ENCODE assay signal across 16 cellular contexts in genomic region chr2:16639431-16639830, GRCh38. TPM values are rescaled to one million over a fixed set of nuclear protein-coding genes. Genes with fewer than 3 reads are reported as not detected.
DNase-seq lines count a peak whose midpoint lies in the region; ATAC-seq and TF ChIP-seq lines count a peak whose summit lies in the region.
"Had no signal": no experiment of that assay in that cellular context is flagged by ENCODE, and none has a peak within 500 bp of the region (broad histone marks: within the 10 kb centered on the region; RNA-seq: fewer than 3 reads in every experiment).

No MANE protein-coding gene starts in this region.

- no peaks in the 10 kb centered on the region for H3K79me1 ChIP-seq in neuronal stem cell (ENCODE audit: low read depth, low read length)

- no peak overlapping the region for H3K27ac Mint-ChIP-seq in chondrocyte (ENCODE audit: unreplicated experiment)
- no peak overlapping the region for H3K27ac Mint-ChIP-seq in activated CD8-positive, alpha-beta T cell treated with anti-CD3 and anti-CD28 coated beads for 36 hours
- H3K27ac Mint-ChIP-seq: activated T-helper 2 cell treated with anti-CD3 and anti-CD28 coated beads, Interferon-gamma antibody, Interleukin-2, Interleukin-4, amounts not matched to agents 10 μg/mL and 5 μg/mL and 100 μg/mL, durations not matched to agents 14 hours and 24 hours and 36 hours had no signal

- H3K9me3 Mint-ChIP-seq in chondrocyte (ENCODE audit: low read depth) = no peaks in the 10 kb centered on the region
- no peaks in the 10 kb centered on the region for H3K9me3 Mint-ChIP-seq in activated CD8-positive, alpha-beta T cell treated with anti-CD3 and anti-CD28 coated beads for 36 hours

- no peak overlapping the region for H2BK12ac ChIP-seq in neuronal stem cell (ENCODE audit: low read length)

- H3K4me2 ChIP-seq in neuronal stem cell (ENCODE audit: insufficient read depth, low read length, poor library complexity, severe bottlenecking) = no peak overlapping the region

- no peak overlapping the region for H3K27ac ChIP-seq in neuronal stem cell (replicated peaks; ENCODE audit: low read length)
- H3K27ac ChIP-seq: tibial nerve had no signal

- no peak overlapping the region for H3K4ac ChIP-seq in neuronal stem cell (ENCODE audit: low read length)

- H3K14ac ChIP-seq in neuronal stem cell (ENCODE audit: low read length) = no peak overlapping the region

- CTCF ChIA-PET in activated CD8-positive, alpha-beta T cell treated with anti-CD3 and anti-CD28 coated beads for 36 hours (lab: Charles Lee) = interaction anchor here (0.8 to 1.4 kb wide), 2 partner anchors 15 to 22 kb away, joined by 3 read pairs; no protein-coding TSS in a partner anchor

- H4K8ac ChIP-seq in neuronal stem cell (ENCODE audit: low read depth, low read length) = no peak overlapping the region

- intact Hi-C loops in sciatic nerve (cut with DNase I) = no loop called here
- intact Hi-C loops in activated CD8-positive, alpha-beta T cell treated with anti-CD3 and anti-CD28 coated beads for 36 hours (cut with micrococcal nuclease) = no loop called here

- H2BK15ac ChIP-seq in neuronal stem cell (ENCODE audit: low read length) = no peak overlapping the region

- H3K18ac ChIP-seq in neuronal stem cell (ENCODE audit: low read length) = no peak overlapping the region

- H3K9ac ChIP-seq in neuronal stem cell (ENCODE audit: low read depth, low read length, poor library complexity) = no peak overlapping the region

- H3K9me3 ChIP-seq in neuronal stem cell (replicated peaks in 1 of 2; ENCODE audit: control insufficient read depth in 2 of 2, insufficient read depth in 1 of 2, low read depth in 1 of 2, low read length in 2 of 2) = peaks cover 0 to 5% of the 10 kb centered on the region in 2 donors
- H3K9me3 ChIP-seq: tibial nerve had no signal

- H3K4me1 Mint-ChIP-seq in chondrocyte (ENCODE audit: low read depth) = peaks cover 10% of the 10 kb centered on the region
- peaks cover 15% of the 10 kb centered on the region for H3K4me1 Mint-ChIP-seq in activated CD8-positive, alpha-beta T cell treated with anti-CD3 and anti-CD28 coated beads for 36 hours (ENCODE audit: low read depth)

- no peaks in the 10 kb centered on the region for H3K36me3 Mint-ChIP-seq in chondrocyte (ENCODE audit: low read depth)
- H3K36me3 Mint-ChIP-seq in activated CD8-positive, alpha-beta T cell treated with anti-CD3 and anti-CD28 coated beads for 36 hours (ENCODE audit: low read depth) = no peaks in the 10 kb centered on the region

- H3K4me3 Mint-ChIP-seq in chondrocyte (ENCODE audit: unreplicated experiment) = no peak overlapping the region
- no peak overlapping the region for H3K4me3 Mint-ChIP-seq in activated CD8-positive, alpha-beta T cell treated with anti-CD3 and anti-CD28 coated beads for 36 hours

- H3K4me3 ChIP-seq in LNCaP clone FGC (ENCODE audit: low read depth, low read length) = no peak overlapping the region
- no peak overlapping the region for H3K4me3 ChIP-seq in neuronal stem cell (ENCODE audit: low read length in 2 of 2)
- H3K4me3 ChIP-seq: tibial nerve had no signal

- H2BK120ac ChIP-seq in neuronal stem cell (ENCODE audit: low read depth, low read length) = no peak overlapping the region

- H3K23ac ChIP-seq in neuronal stem cell (ENCODE audit: low read depth, low read length, poor library complexity) = no peak overlapping the region

- ATAC-seq in GM18502 (IDR thresholded peaks at IDR 0.05; ENCODE audit: poor library complexity, unreplicated experiment) (no peak), sciatic nerve (no peak)
- ATAC-seq in activated CD8-positive, alpha-beta T cell treated with anti-CD3 and anti-CD28 coated beads for 36 hours = no peak
- ATAC-seq: left colon had no signal

- H3K36me3 ChIP-seq in neuronal stem cell (replicated peaks in 1 of 2; ENCODE audit: control insufficient read depth in 2 of 2, insufficient read depth in 2 of 2, low read length in 2 of 2) = no peaks in the 10 kb centered on the region
- H3K36me3 ChIP-seq: tibial nerve had no signal

- H3K4me1 ChIP-seq in neuronal stem cell (ENCODE audit: control insufficient read depth in 2 of 2, insufficient read depth in 1 of 2, low read depth in 1 of 2, low read length in 2 of 2) = peaks cover 22 to 39% of the 10 kb centered on the region in 2 donors

- peak overlapping the region; percentile 5 for H2AFZ ChIP-seq in neuronal stem cell (ENCODE audit: low read length)

- WGBS in neuronal stem cell (ENCODE audit: extremely low coverage in 2 of 2, insufficient read length in 2 of 2, insufficient replicate concordance in 1 of 2), 2 donors = no CpG with 5 or more reads among the region's 2 CpGs

- no peak overlapping the region for H2BK5ac ChIP-seq in neuronal stem cell (ENCODE audit: low read length)

- H4K91ac ChIP-seq in neuronal stem cell (ENCODE audit: low read depth, low read length, poor library complexity) = no peak overlapping the region

- TF ChIP-seq CTCF in LNCaP clone FGC (IDR thresholded peaks at IDR 0.05; ENCODE audit: control insufficient read depth, extremely low read depth, insufficient read depth) = peak; percentile 20; the same call in 1 of the 2 replicates
- TF ChIP-seq CTCF in chondrocyte (IDR thresholded peaks at IDR 0.05) = peak; percentile 17
- TF ChIP-seq CTCF in activated CD8-positive, alpha-beta T cell treated with anti-CD3 and anti-CD28 coated beads for 36 hours (IDR thresholded peaks at IDR 0.05) = no peak

- no peak overlapping the region for H2AK5ac ChIP-seq in neuronal stem cell (ENCODE audit: low read depth, low read length)

- POLR2A ChIA-PET in activated CD8-positive, alpha-beta T cell treated with anti-CD3 and anti-CD28 coated beads for 36 hours (lab: Charles Lee) = no interaction called here

- H3K27me3 ChIP-seq in neuronal stem cell (ENCODE audit: control insufficient read depth in 3 of 3, insufficient read depth in 3 of 3, low read depth in 1 of 3, low read length in 3 of 3) = no peaks in the 10 kb centered on the region
- H3K27me3 ChIP-seq: tibial nerve had no signal

- DNase-seq in DMS153 treated with DMSO at 0.1 percent for 48 hours (lab: John Stamatoyannopoulos, UW; ENCODE audit: unreplicated experiment) (peak; percentile 53), LNCaP clone FGC (ENCODE audit: low read depth) (no peak), chondrocyte (ENCODE audit: low spot score) (no peak), neuronal stem cell (ENCODE audit: low spot score) (no peak), sciatic nerve (ENCODE audit: low spot score) (no peak)
- no peak for DNase-seq in activated CD8-positive, alpha-beta T cell treated with anti-CD3 and anti-CD28 coated beads for 36 hours
- DNase-seq in stimulated activated CD8-positive, alpha-beta memory T cell treated with anti-CD3 and anti-CD28 coated beads, Interleukin-4, amount 100 ng/mL, for 48 hours = no peak
- DNase-seq: activated CD4-positive, CD25-positive, alpha-beta regulatory T cell; H7; Karpas-422; left colon; NCI-H1436; NCI-H345 had no signal

- H3K27me3 Mint-ChIP-seq in chondrocyte (ENCODE audit: low read depth) = peaks cover 3% of the 10 kb centered on the region
- no peaks in the 10 kb centered on the region for H3K27me3 Mint-ChIP-seq in activated CD8-positive, alpha-beta T cell treated with anti-CD3 and anti-CD28 coated beads for 36 hours

RNA-seq across cellular contexts. Expression of gene CYRIA, which starts 26.2 kb away (rescaled TPM):
- 2.0 to 2.1 TPM in 2 of 3 replicates, not detected in the other for total RNA-seq in chondrocyte
- polyA plus RNA-seq in neuronal stem cell (2013, experiment 1 of 2) = 2.1 TPM
- polyA plus RNA-seq in neuronal stem cell (2013, experiment 2 of 2) = 2.2 TPM
- total RNA-seq in sciatic nerve = 16.7 TPM
- under 1 TPM; 0.70 to 0.72 TPM for total RNA-seq in activated CD8-positive, alpha-beta T cell treated with anti-CD3 and anti-CD28 coated beads for 36 hours
